In the genomic region with DNA sequence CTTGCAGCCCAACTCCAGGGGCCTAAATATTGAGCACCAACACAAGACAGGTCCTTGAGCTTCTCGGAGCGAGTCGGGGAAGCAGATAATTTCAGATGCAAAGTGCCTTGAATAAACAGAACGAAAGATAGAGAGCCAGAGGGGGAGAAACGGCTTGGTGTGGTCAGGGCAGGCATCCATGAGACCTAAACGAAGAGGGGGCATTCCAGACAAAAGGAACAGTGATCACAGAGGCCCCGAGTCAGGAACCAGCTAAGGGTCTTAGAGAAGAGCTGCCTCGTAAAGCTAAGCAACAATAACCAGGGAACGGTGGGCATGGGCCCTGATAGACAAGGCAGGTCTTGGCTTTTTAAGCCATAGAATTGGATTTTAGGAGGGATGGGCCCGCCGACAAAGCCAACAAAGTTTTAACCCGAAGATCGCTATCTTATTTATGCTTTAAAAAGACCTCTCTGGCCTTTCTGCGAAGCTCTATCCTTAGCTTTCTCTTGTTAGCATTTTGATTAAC, we compare ENCODE assay signal across 8 cellular contexts.
DNase-seq lines count a peak whose midpoint lies in the region; ATAC-seq and TF ChIP-seq lines count a peak whose summit lies in the region.

No MANE protein-coding gene starts in this region.

- peak overlapping the region; percentile 89 to 91 for H3K4me3 Mint-ChIP-seq in effector memory CD8-positive, alpha-beta T cell

- H3K27ac Mint-ChIP-seq in effector memory CD8-positive, alpha-beta T cell, result peak overlapping the region in 1 of 2 donors; percentile 92

- H2AFZ ChIP-seq in parathyroid adenoma, result peak overlapping the region; percentile 94

- TF ChIP-seq CTCF in NB4 (IDR thresholded peaks at IDR 0.05; ENCODE audit: low read depth, low read length), result no peak
- TF ChIP-seq CTCF in parathyroid adenoma (IDR thresholded peaks at IDR 0.05), result no peak

- no peak for TF ChIP-seq POLR2A in NB4 (IDR thresholded peaks at IDR 0.05; ENCODE audit: extremely low read depth, insufficient read length)

- H3K36me3 ChIP-seq in parathyroid adenoma (ENCODE audit: control insufficient read depth, insufficient read depth, low read length), result no peaks in the 10 kb centered on the region

- H3K9me3 ChIP-seq in parathyroid adenoma (ENCODE audit: control insufficient read depth, low read length), result no peaks in the 10 kb centered on the region

- H3K27ac ChIP-seq in parathyroid adenoma, result no peak overlapping the region

- peaks cover 15 to 18% of the 10 kb centered on the region in 2 donors for H3K4me1 Mint-ChIP-seq in effector memory CD8-positive, alpha-beta T cell (ENCODE audit: low read depth in 2 of 2)

- peaks cover 7% of the 10 kb centered on the region for H3K36me3 Mint-ChIP-seq in effector memory CD8-positive, alpha-beta T cell (ENCODE audit: insufficient read depth)

- no peaks in the 10 kb centered on the region for H3K79me2 ChIP-seq in parathyroid adenoma

- DNase-seq in NB4 (ENCODE audit: low read depth) (no peak), NCI-H446 (lab: John Stamatoyannopoulos, UW) (no peak), kidney tubule cell (ENCODE audit: low spot score) (no peak), GDM1 (lab: John Stamatoyannopoulos, UW) (no peak), SKM-1 (lab: John Stamatoyannopoulos, UW; ENCODE audit: unreplicated experiment) (no peak)
- DNase-seq in effector memory CD8-positive, alpha-beta T cell, result no peak

- peak overlapping the region; percentile 72 for H3K4me2 ChIP-seq in parathyroid adenoma (ENCODE audit: low read length)

- H3K27me3 Mint-ChIP-seq in effector memory CD8-positive, alpha-beta T cell, result no peaks in the 10 kb centered on the region

- H3K27me3 ChIP-seq in parathyroid adenoma (ENCODE audit: control insufficient read depth, insufficient read depth, low read length), result no peaks in the 10 kb centered on the region

- peak overlapping the region; percentile 53 for H3K4me3 ChIP-seq in NB4 (ENCODE audit: low read depth, low read length)
- peak overlapping the region; percentile 55 for H3K4me3 ChIP-seq in parathyroid adenoma (ENCODE audit: low read depth, low read length)

- no peaks in the 10 kb centered on the region for H3K9me3 Mint-ChIP-seq in effector memory CD8-positive, alpha-beta T cell

- no peaks in the 10 kb centered on the region for H3K4me1 ChIP-seq in parathyroid adenoma

- peak; percentile 6 for ATAC-seq in GM18870 (IDR thresholded peaks at IDR 0.05; ENCODE audit: unreplicated experiment)
- ATAC-seq in effector memory CD8-positive, alpha-beta T cell (replicated peaks), result no peak

- no peak overlapping the region for H3K9ac ChIP-seq in parathyroid adenoma
